Comparison of ENCODE assay signal across 11 cellular contexts in genomic region chr15:38868326-38869114, GRCh38.
A peak's percentile ranks its signal among the peaks of the same experiment; 100 is the strongest.
DNase-seq lines count a peak whose midpoint lies in the region; FAIRE-seq and TF ChIP-seq lines count a peak whose summit lies in the region.
"Had no signal": no experiment of that assay in that cellular context is flagged by ENCODE, and none has a peak within 500 bp of the region (broad histone marks: within the 10 kb centered on the region; RNA-seq: fewer than 3 reads in every experiment).

No MANE protein-coding gene starts in this region.

- no peak overlapping the region for H3K4me3 ChIP-seq in astrocyte (ENCODE audit: insufficient read depth, low read depth, low read length)
- H3K4me3 ChIP-seq: heart right ventricle had no signal

- peak overlapping the region; percentile 16 for H2AFZ ChIP-seq in astrocyte (ENCODE audit: low read depth, low read length)

- no peaks in the 10 kb centered on the region for H4K20me1 ChIP-seq in astrocyte (ENCODE audit: insufficient read depth, low read length)

- DNase-seq in HPDE6-E6E7 (ENCODE audit: extremely low spot score) (peak; percentile 94), astrocyte (ENCODE audit: low read depth) (peak; percentile 76), islet precursor cell (peak; percentile 93), type B pancreatic cell (ENCODE audit: extremely low spot score, unreplicated experiment) (no peak), SK-N-DZ (ENCODE audit: low spot score) (no peak), caudate nucleus (lab: John Stamatoyannopoulos, UW) (no peak), cortex of kidney (lab: John Stamatoyannopoulos, UW) (no peak)
- DNase-seq: heart right ventricle, NCI-H1092, substantia nigra had no signal

- no peaks in the 10 kb centered on the region for H3K36me3 ChIP-seq in astrocyte (ENCODE audit: insufficient read depth, low read length)
- H3K36me3 ChIP-seq: heart right ventricle had no signal

- no peaks in the 10 kb centered on the region for H3K9me3 ChIP-seq in astrocyte (ENCODE audit: insufficient read depth, low read depth, low read length)

- TF ChIP-seq CTCF in astrocyte (IDR thresholded peaks at IDR 0.05; ENCODE audit: insufficient read depth, low read depth, low read length) (no peak), type B pancreatic cell (conservative IDR thresholded peaks at IDR 0.05) (no peak)

- H3K9me3 Mint-ChIP-seq in astrocyte (ENCODE audit: unreplicated experiment) (peaks cover 3% of the 10 kb centered on the region), type B pancreatic cell (no peaks in the 10 kb centered on the region)
- H3K9me3 Mint-ChIP-seq: activated naive CD4-positive, alpha-beta T cell treated with anti-CD3 and anti-CD28 coated beads, Interleukin-2, amount 50 U/mL, for 24 hours had no signal

- peaks cover 20% of the 10 kb centered on the region for H3K4me1 ChIP-seq in astrocyte (ENCODE audit: insufficient read depth, low read length)

- no peaks in the 10 kb centered on the region for H3K27me3 Mint-ChIP-seq in astrocyte (ENCODE audit: low read depth, unreplicated experiment)
- H3K27me3 Mint-ChIP-seq in type B pancreatic cell, result peaks cover 15% of the 10 kb centered on the region

- no peaks in the 10 kb centered on the region for H3K27me3 ChIP-seq in astrocyte (ENCODE audit: insufficient read depth, low read length)
- H3K27me3 ChIP-seq: heart right ventricle had no signal

- H3K4me3 Mint-ChIP-seq in astrocyte (ENCODE audit: unreplicated experiment), result no peak overlapping the region
- H3K4me3 Mint-ChIP-seq in type B pancreatic cell, result no peak overlapping the region
- H3K4me3 Mint-ChIP-seq: activated naive CD4-positive, alpha-beta T cell treated with anti-CD3 and anti-CD28 coated beads, Interleukin-2, amount 50 U/mL, for 24 hours had no signal

- H3K79me2 ChIP-seq in astrocyte (ENCODE audit: insufficient read depth, low read length), result no peaks in the 10 kb centered on the region

- H3K27ac ChIP-seq in astrocyte (ENCODE audit: low read depth, low read length), result peak overlapping the region; percentile 14
- H3K27ac ChIP-seq in caudate nucleus (ENCODE audit: low read depth, low read length), result no peak overlapping the region
- H3K27ac ChIP-seq: heart right ventricle had no signal

- no peaks in the 10 kb centered on the region for H3K36me3 Mint-ChIP-seq in astrocyte (ENCODE audit: low read depth, unreplicated experiment)
- H3K36me3 Mint-ChIP-seq in type B pancreatic cell, result no peaks in the 10 kb centered on the region
- H3K36me3 Mint-ChIP-seq: activated naive CD4-positive, alpha-beta T cell treated with anti-CD3 and anti-CD28 coated beads, Interleukin-2, amount 50 U/mL, for 24 hours had no signal

- no peak overlapping the region for H3K9ac ChIP-seq in astrocyte (ENCODE audit: low read length)

- peak overlapping the region; percentile 10 for H3K4me2 ChIP-seq in astrocyte (ENCODE audit: low read length)

- H3K4me1 Mint-ChIP-seq in astrocyte (ENCODE audit: low read depth, unreplicated experiment) (peaks cover 34% of the 10 kb centered on the region), type B pancreatic cell (ENCODE audit: unreplicated experiment) (peaks cover 16% of the 10 kb centered on the region)
- H3K4me1 Mint-ChIP-seq: activated naive CD4-positive, alpha-beta T cell treated with anti-CD3 and anti-CD28 coated beads, Interleukin-2, amount 50 U/mL, for 24 hours had no signal

- H3K27ac Mint-ChIP-seq in astrocyte (ENCODE audit: unreplicated experiment), result peak overlapping the region; percentile 90
- peak overlapping the region; percentile 48 for H3K27ac Mint-ChIP-seq in type B pancreatic cell
- H3K27ac Mint-ChIP-seq: activated naive CD4-positive, alpha-beta T cell treated with anti-CD3 and anti-CD28 coated beads, Interleukin-2, amount 50 U/mL, for 24 hours had no signal

- peak; percentile 79 for FAIRE-seq in astrocyte (lab: Jason Lieb, UNC)

Comparison
In these comparisons a context has a peak if more than half of its experiments do, and no peak if none do; other contexts are left out.
1. DNase-seq: peak in HPDE6-E6E7 (single experiment), astrocyte (single experiment) and islet precursor cell (single experiment); none in type B pancreatic cell (single experiment), SK-N-DZ (single experiment), caudate nucleus (0 of 61) and cortex of kidney (single experiment).